Comparison of ENCODE assay signal across 8 cellular contexts in the genomic region with DNA sequence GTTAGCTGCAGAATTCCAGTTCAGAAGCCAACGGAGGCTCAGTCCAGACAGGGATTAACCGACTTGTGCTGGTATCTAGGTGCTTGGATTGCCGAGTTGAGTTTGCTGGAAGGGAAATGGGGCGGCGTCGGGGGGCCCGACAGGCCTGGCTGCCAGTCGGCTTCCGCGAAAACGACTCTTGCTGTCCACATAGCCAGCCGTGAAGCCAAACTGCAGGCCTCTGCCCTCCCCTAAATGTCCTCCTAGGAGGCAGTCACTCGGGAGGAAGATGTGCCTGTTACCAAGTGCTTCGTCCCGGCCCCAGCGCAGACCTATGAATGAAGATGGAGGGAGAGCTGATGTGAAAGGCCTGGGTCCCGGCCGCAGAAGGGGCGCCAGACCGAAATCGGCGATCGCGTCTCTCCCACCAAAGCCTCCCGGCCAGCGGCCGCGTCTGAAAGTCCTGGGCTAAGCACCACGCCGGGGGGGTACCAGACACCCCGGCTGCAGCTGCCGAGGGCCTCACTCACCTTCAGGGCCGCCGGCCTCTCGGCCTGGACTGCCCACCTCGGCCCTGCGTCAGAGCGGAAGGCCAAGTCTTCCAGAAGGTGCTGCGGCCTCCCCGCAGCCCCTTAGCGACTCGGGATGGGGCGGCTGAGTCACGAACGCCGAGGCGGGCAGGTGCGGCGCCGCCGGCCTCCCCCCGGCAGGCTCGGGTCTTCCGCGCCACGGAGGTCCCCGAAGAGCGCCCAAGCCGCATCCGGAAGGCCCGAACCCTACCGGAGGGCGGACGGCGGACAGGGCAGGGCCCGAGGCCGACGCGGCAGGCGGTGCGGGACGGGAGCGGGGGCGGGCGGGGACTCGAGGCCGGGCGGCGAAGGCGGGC. TPM values are rescaled to one million over a fixed set of nuclear protein-coding genes. Genes with fewer than 3 reads are reported as not detected.
DNase-seq lines count a peak whose midpoint lies in the region; ATAC-seq and TF ChIP-seq lines count a peak whose summit lies in the region.

No MANE protein-coding gene starts in this region.

- peak overlapping the region; percentile 60 to 97 (median 89) for H3K27ac ChIP-seq in heart left ventricle

- intact Hi-C loops in heart left ventricle (cut with DNase I): loop anchor here in 4 of 10 donors (2.0 to 10.0 kb wide), 4 partner anchors 27 to 103 kb away; a partner anchor contains a TSS

- H3K36me3 ChIP-seq in NT2/D1 (ENCODE audit: insufficient read depth, insufficient read length, low read length) (peaks cover 76% of the 10 kb centered on the region), heart left ventricle (peaks cover 0 to 50% (median 34%) of the 10 kb centered on the region in 9 donors)

- peak overlapping the region; percentile 90 for H3K27ac Mint-ChIP-seq in activated naive CD4-positive, alpha-beta T cell treated with anti-CD3 and anti-CD28 coated beads, Interleukin-2, amount 10 ng/mL, durations not matched to agents 7 days and 5 days

- peak overlapping the region; percentile 94 for H3K9ac ChIP-seq in NT2/D1 (ENCODE audit: insufficient read length, low read depth)

- ATAC-seq in GM21737 (IDR thresholded peaks at IDR 0.05; ENCODE audit: unreplicated experiment) (peak; percentile 12), heart left ventricle (peak in 2 of 4 donors; percentile 13 to 32), HG03571 (IDR thresholded peaks at IDR 0.05; ENCODE audit: unreplicated experiment) (no peak)

- H3K4me1 ChIP-seq in NT2/D1 (ENCODE audit: insufficient read depth, insufficient read length): peaks cover 3% of the 10 kb centered on the region
- H3K4me1 ChIP-seq in heart left ventricle: peaks cover 6 to 33% (median 19%) of the 10 kb centered on the region in 12 donors

- peaks cover 73% of the 10 kb centered on the region for H3K4me1 Mint-ChIP-seq in activated naive CD4-positive, alpha-beta T cell treated with anti-CD3 and anti-CD28 coated beads, Interleukin-2, amount 10 ng/mL, durations not matched to agents 7 days and 5 days

- CTCF ChIA-PET in activated naive CD4-positive, alpha-beta T cell treated with anti-CD3 and anti-CD28 coated beads, Interleukin-2, amount 10 ng/mL, durations not matched to agents 7 days and 5 days (lab: Charles Lee): interaction anchor here (1.1 to 1.7 kb wide), 3 partner anchors 12 to 227 kb away, joined by 4 to 6 read pairs (median 4); a partner anchor contains a TSS

- peak overlapping the region; percentile 95 for H3K4me3 ChIP-seq in NT2/D1 (ENCODE audit: insufficient read length, low read depth)
- H3K4me3 ChIP-seq in heart left ventricle: peak overlapping the region; percentile 62 to 88 (median 77)

- peaks cover 6% of the 10 kb centered on the region; the same call in 1 of the 2 replicates for H3K9me3 ChIP-seq in NT2/D1 (ENCODE audit: insufficient read depth, low read length)
- H3K9me3 ChIP-seq in heart left ventricle: no peaks in the 10 kb centered on the region

- peak overlapping the region; percentile 97 for H3K4me3 Mint-ChIP-seq in activated naive CD4-positive, alpha-beta T cell treated with anti-CD3 and anti-CD28 coated beads, Interleukin-2, amount 10 ng/mL, durations not matched to agents 7 days and 5 days

- H3K27me3 ChIP-seq in NT2/D1 (ENCODE audit: insufficient read depth, insufficient read length) (no peaks in the 10 kb centered on the region), heart left ventricle (no peaks in the 10 kb centered on the region)

- DNase-seq in COLO668 (lab: John Stamatoyannopoulos, UW; ENCODE audit: unreplicated experiment) (peak; percentile 63), NT2/D1 (ENCODE audit: low read depth, low spot score) (no peak), heart left ventricle (peak in 1 of 5 donors; percentile 48), retina (peak; percentile 75), NCI-H2081 treated with DMSO at 0.1 percent for 48 hours (lab: John Stamatoyannopoulos, UW) (no peak)
- DNase-seq in activated naive CD4-positive, alpha-beta T cell treated with anti-CD3 and anti-CD28 coated beads, Interleukin-2, amount 10 ng/mL, durations not matched to agents 7 days and 5 days: peak; percentile 56

- TF ChIP-seq POLR2A in heart left ventricle (IDR thresholded peaks at IDR 0.05): no peak

- H3K27me3 Mint-ChIP-seq in activated naive CD4-positive, alpha-beta T cell treated with anti-CD3 and anti-CD28 coated beads, Interleukin-2, amount 10 ng/mL, durations not matched to agents 7 days and 5 days: peaks cover 9% of the 10 kb centered on the region

- no peak for TF ChIP-seq CTCF in heart left ventricle (IDR thresholded peaks at IDR 0.05)

- WGBS in heart left ventricle, 4 donors: 1 to 2% (median 1%) methylated on average over 26 to 80 of the region's 80 CpGs

- H3K36me3 Mint-ChIP-seq in activated naive CD4-positive, alpha-beta T cell treated with anti-CD3 and anti-CD28 coated beads, Interleukin-2, amount 10 ng/mL, durations not matched to agents 7 days and 5 days: peaks cover 69% of the 10 kb centered on the region

- no peaks in the 10 kb centered on the region for H3K9me3 Mint-ChIP-seq in activated naive CD4-positive, alpha-beta T cell treated with anti-CD3 and anti-CD28 coated beads, Interleukin-2, amount 10 ng/mL, durations not matched to agents 7 days and 5 days

RNA-seq across cellular contexts. Expression of a gene that starts 7.5 kb away (rescaled TPM):
- total RNA-seq in heart left ventricle: 10 to 100 TPM; 11.2 to 32.4 (median 16.5) TPM
- polyA plus RNA-seq in heart left ventricle: 10 to 100 TPM; 13.4 to 32.9 TPM

RNA-seq across cellular contexts. Expression of a gene that starts 9.5 kb away (rescaled TPM):
- total RNA-seq in heart left ventricle: 10 to 100 TPM in 8 of 9 donors, 1 to 10 TPM in 1; 8.1 to 24.1 (median 16.6) TPM
- polyA plus RNA-seq in heart left ventricle: 10 to 100 TPM; 28.8 to 34.0 TPM

RNA-seq across cellular contexts. Expression of a gene that starts 13.0 kb away (rescaled TPM):
- total RNA-seq in heart left ventricle: 10 to 100 TPM in 5 of 9 donors, 1 to 10 TPM in 4; 7.1 to 18.3 (median 11.2) TPM
- polyA plus RNA-seq in heart left ventricle: 10 to 100 TPM in 1 of 2 donors, 1 to 10 TPM in 1; 6.6 to 17.7 TPM

RNA-seq across cellular contexts. Expression of a gene that starts 26.6 kb away (rescaled TPM):
- total RNA-seq in heart left ventricle: 10 to 100 TPM; 18.7 to 33.3 (median 21.5) TPM
- polyA plus RNA-seq in heart left ventricle: 10 to 100 TPM; 21.7 to 27.1 TPM

RNA-seq across cellular contexts. Expression of a gene that starts 27.2 kb away (rescaled TPM):
- total RNA-seq in heart left ventricle: 10 to 100 TPM in 7 of 9 donors, 1 to 10 TPM in 2; 9.4 to 16.3 (median 12.8) TPM
- polyA plus RNA-seq in heart left ventricle: 10 to 100 TPM; 10.8 to 12.9 TPM

Comparison
In these comparisons a context has a peak if more than half of its experiments do, and no peak if none do; other contexts are left out.
1. DNase-seq: peak in COLO668 (single experiment), activated naive CD4-positive, alpha-beta T cell treated with anti-CD3 and anti-CD28 coated beads, Interleukin-2, amount 10 ng/mL, durations not matched to agents 7 days and 5 days (single experiment) and retina (single experiment); none in NT2/D1 (single experiment) and NCI-H2081 treated with DMSO at 0.1 percent for 48 hours (single experiment).